24 cellular contexts compared by ENCODE assay signal in genomic region chr10:18620856-18621255, GRCh38.
"Had no signal": no experiment of that assay in that cellular context is flagged by ENCODE, and none has a peak within 500 bp of the region (broad histone marks: within the 10 kb centered on the region; RNA-seq: fewer than 3 reads in every experiment).

No MANE protein-coding gene starts in this region.

- DNase-seq: activated B cell treated with CpG ODN at 0.5 μM for 24 hours; activated CD4-positive, alpha-beta T cell treated with anti-CD3 and anti-CD28 coated beads for 36 hours; activated CD4-positive, alpha-beta T cell treated with anti-CD3 and anti-CD28 coated beads, Interleukin-2, amount 50 U/mL, for 4 hours; activated CD8-positive, alpha-beta memory T cell treated with anti-CD3 and anti-CD28 coated beads for 24 hours; activated CD8-positive, alpha-beta memory T cell treated with anti-CD3 and anti-CD28 coated beads, Interleukin-2, amount 50 U/mL, for 4 hours; activated naive CD4-positive, alpha-beta T cell treated with Interleukin-2 at 50 U/mL for 16 hours; activated naive CD8-positive, alpha-beta T cell treated with anti-CD3 and anti-CD28 coated beads for 36 hours; activated T-cell treated with anti-CD3 and anti-CD28 coated beads, Interleukin-2, amount 50 U/mL, for 24 hours; head of caudate nucleus; islet precursor cell; left cardiac atrium; naive thymus-derived CD8-positive, alpha-beta T cell; spleen; stimulated activated CD4-positive, alpha-beta T cell treated with anti-CD3 and anti-CD28 coated beads, Interleukin-4, amount 100 ng/mL, for 1 hour; stimulated activated naive CD4-positive, alpha-beta T cell treated with Interleukin-2 at 50 U/mL for 16 hours; T1000 had no signal

- H3K4me3 ChIP-seq: coronary artery, gastroesophageal sphincter, spleen, thoracic aorta had no signal

- H3K9me3 Mint-ChIP-seq: activated B cell treated with CpG ODN at 0.5 μM for 24 hours; activated naive CD8-positive, alpha-beta T cell treated with anti-CD3 and anti-CD28 coated beads for 36 hours; activated T-cell treated with anti-CD3 and anti-CD28 coated beads, Interleukin-2, amount 50 U/mL, for 24 hours; mesothelial cell of epicardium; naive thymus-derived CD8-positive, alpha-beta T cell had no signal

- H3K27ac ChIP-seq: coronary artery, epithelial cell of prostate, gastroesophageal sphincter, spleen, thoracic aorta had no signal

- H3K4me1 ChIP-seq: spleen had no signal

- H3K4me3 Mint-ChIP-seq: activated B cell treated with CpG ODN at 0.5 μM for 24 hours; activated CD4-positive, alpha-beta T cell treated with anti-CD3 and anti-CD28 coated beads for 36 hours; activated naive CD8-positive, alpha-beta T cell treated with anti-CD3 and anti-CD28 coated beads for 36 hours; activated T-cell treated with anti-CD3 and anti-CD28 coated beads, Interleukin-2, amount 50 U/mL, for 24 hours; mesothelial cell of epicardium; naive thymus-derived CD8-positive, alpha-beta T cell had no signal

- H3K27me3 Mint-ChIP-seq: activated B cell treated with CpG ODN at 0.5 μM for 24 hours; activated CD4-positive, alpha-beta T cell treated with anti-CD3 and anti-CD28 coated beads for 36 hours; activated naive CD8-positive, alpha-beta T cell treated with anti-CD3 and anti-CD28 coated beads for 36 hours; activated T-cell treated with anti-CD3 and anti-CD28 coated beads, Interleukin-2, amount 50 U/mL, for 24 hours; naive thymus-derived CD8-positive, alpha-beta T cell; progenitor cell of endocrine pancreas had no signal

- ATAC-seq: activated CD4-positive, alpha-beta T cell treated with anti-CD3 and anti-CD28 coated beads for 36 hours; gastroesophageal sphincter; left cardiac atrium; naive thymus-derived CD8-positive, alpha-beta T cell had no signal

- H3K27ac Mint-ChIP-seq: activated B cell treated with CpG ODN at 0.5 μM for 24 hours; activated CD4-positive, alpha-beta T cell treated with anti-CD3 and anti-CD28 coated beads for 36 hours; activated naive CD8-positive, alpha-beta T cell treated with anti-CD3 and anti-CD28 coated beads for 36 hours; activated T-cell treated with anti-CD3 and anti-CD28 coated beads, Interleukin-2, amount 50 U/mL, for 24 hours; mesothelial cell of epicardium; naive thymus-derived CD8-positive, alpha-beta T cell; progenitor cell of endocrine pancreas had no signal

- FAIRE-seq: astrocyte, bronchial epithelial cell had no signal

- H3K4me1 Mint-ChIP-seq: activated B cell treated with CpG ODN at 0.5 μM for 24 hours; activated CD4-positive, alpha-beta T cell treated with anti-CD3 and anti-CD28 coated beads for 36 hours had no signal

- H3K9me3 ChIP-seq: gastroesophageal sphincter, spleen, thoracic aorta had no signal

- H3K27me3 ChIP-seq: gastroesophageal sphincter, spleen had no signal

- H3K36me3 ChIP-seq: thoracic aorta had no signal
